11 cellular contexts compared by ENCODE assay signal in the genomic region with DNA sequence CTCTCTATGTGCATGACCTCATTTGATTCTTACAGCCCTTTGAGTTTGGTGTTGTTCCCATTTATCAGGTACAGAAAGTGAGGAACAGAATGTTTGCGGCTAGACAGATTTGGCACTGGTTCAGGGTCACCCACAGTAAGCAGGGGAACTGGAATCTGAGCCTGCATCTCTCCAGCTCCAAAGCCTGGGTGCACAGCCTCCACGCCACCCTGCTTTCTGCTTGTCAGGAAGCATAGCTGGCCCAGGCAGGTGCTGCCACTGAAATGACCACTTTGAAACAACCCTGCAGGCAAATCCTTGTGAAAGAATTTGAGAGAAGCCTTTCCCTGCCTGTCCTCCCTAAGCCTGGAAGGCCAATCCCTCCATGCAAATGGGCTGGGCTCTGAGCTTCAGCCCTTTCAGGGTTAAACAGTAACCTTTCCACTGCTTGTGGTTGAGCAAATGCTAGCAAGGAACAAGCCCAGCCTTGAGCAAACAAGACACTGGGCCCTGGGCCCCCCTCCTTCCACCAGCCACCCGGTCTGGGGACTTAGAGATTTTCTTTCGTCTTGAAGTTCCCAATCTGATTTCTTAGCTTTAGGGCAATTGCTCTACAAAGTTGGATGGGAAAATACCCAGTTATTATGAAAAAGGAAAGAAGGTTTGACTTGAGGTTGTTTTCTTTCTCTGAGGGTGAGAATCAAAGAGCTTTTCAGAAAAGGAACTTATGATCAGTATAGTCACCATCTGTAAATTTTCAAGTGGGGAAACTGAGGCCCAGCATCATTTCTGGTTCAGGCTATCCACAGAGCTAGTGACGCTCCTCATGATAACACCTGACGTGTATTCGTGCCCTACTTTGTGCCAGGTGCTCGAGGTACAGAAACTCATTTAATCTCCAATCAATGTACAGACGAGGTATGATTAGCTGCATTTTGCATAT. TPM values are rescaled to one million over a fixed set of nuclear protein-coding genes. Genes with fewer than 3 reads are reported as not detected.
DNase-seq lines count a peak whose midpoint lies in the region; ATAC-seq and TF ChIP-seq lines count a peak whose summit lies in the region.
"Had no signal": no experiment of that assay in that cellular context is flagged by ENCODE, and none has a peak within 500 bp of the region (broad histone marks: within the 10 kb centered on the region; RNA-seq: fewer than 3 reads in every experiment).

No MANE protein-coding gene starts in this region.

- no peak overlapping the region; the same call in 1 of the 2 replicates for H3K14ac ChIP-seq in H9 (ENCODE audit: insufficient read depth, low read length)

- CTCF ChIA-PET in PC-9 (lab: Charles Lee), result interaction anchor here (0.7 to 1.0 kb wide), 4 partner anchors 14 to 53 kb away, joined by 4 to 5 read pairs (median 4); a partner anchor contains a TSS

- no peak overlapping the region for H2BK120ac ChIP-seq in H9 (ENCODE audit: low read depth, low read length, poor library complexity, severe bottlenecking)

- peaks cover 72% of the 10 kb centered on the region for H3F3A ChIP-seq in PC-9 (ENCODE audit: insufficient read depth, low read depth)

- no peak overlapping the region for H4K5ac ChIP-seq in H9 (ENCODE audit: insufficient read length, low read depth, low read length)

- H4K91ac ChIP-seq in H9 (ENCODE audit: insufficient read length, low read depth, low read length), result no peak overlapping the region

- H3K27ac ChIP-seq in H9 (ENCODE audit: insufficient read length, low read depth, low read length) (no peak overlapping the region), PC-9 (peak overlapping the region; percentile 84)
- H3K27ac ChIP-seq: SK-N-MC had no signal

- H2BK15ac ChIP-seq in H9 (ENCODE audit: low read depth, low read length), result no peak overlapping the region

- no peaks in the 10 kb centered on the region; the same call in 1 of the 2 replicates for H3K27me3 Mint-ChIP-seq in H9 (ENCODE audit: low read depth)
- peaks cover 98% of the 10 kb centered on the region for H3K27me3 Mint-ChIP-seq in stimulated activated naive CD8-positive, alpha-beta T cell treated with anti-CD3 and anti-CD28 coated beads, Interleukin-15, amount 100 ng/mL, for 72 hours

- no peak overlapping the region for H3K4ac ChIP-seq in H9 (ENCODE audit: low read depth, low read length)

- no peaks in the 10 kb centered on the region for H3K79me1 ChIP-seq in H9 (ENCODE audit: insufficient read depth, low read depth, low read length, poor library complexity, severe bottlenecking)

- H2AFZ ChIP-seq in H9 (ENCODE audit: low read length), result no peak overlapping the region
- H2AFZ ChIP-seq in PC-9, result no peak overlapping the region

- H3K4me2 ChIP-seq in H9 (ENCODE audit: insufficient read depth, insufficient read length, low read length), result no peak overlapping the region
- peak overlapping the region; percentile 74 for H3K4me2 ChIP-seq in PC-9

- H3K4me1 ChIP-seq in H9 (ENCODE audit: insufficient read depth, low read length) (no peaks in the 10 kb centered on the region), PC-9 (replicated peaks; ENCODE audit: insufficient read depth) (peaks cover 98% of the 10 kb centered on the region)

- no peak overlapping the region for H4K8ac ChIP-seq in H9 (replicated peaks; ENCODE audit: insufficient read length, low read depth, low read length)

- H3K9me3 Mint-ChIP-seq in H9, result no peaks in the 10 kb centered on the region
- H3K9me3 Mint-ChIP-seq in stimulated activated naive CD8-positive, alpha-beta T cell treated with anti-CD3 and anti-CD28 coated beads, Interleukin-15, amount 100 ng/mL, for 72 hours, result no peaks in the 10 kb centered on the region
- H3K9me3 Mint-ChIP-seq: CD4-positive, CD25-positive, alpha-beta regulatory T cell had no signal

- H3K9ac ChIP-seq in H9 (ENCODE audit: extremely low read depth, insufficient read length, low read length), result no peak overlapping the region

- no CpG with 5 or more reads among the region's 9 CpGs for WGBS in H9 (ENCODE audit: extremely low coverage, insufficient read length, low lambda C conversion rate)

- peak overlapping the region; percentile 38; the same call in 1 of the 2 replicates for H3K4me3 ChIP-seq in PC-9
- H3K4me3 ChIP-seq: SK-N-MC had no signal

- no peak overlapping the region for H3K27ac Mint-ChIP-seq in H9
- no peak overlapping the region for H3K27ac Mint-ChIP-seq in stimulated activated naive CD8-positive, alpha-beta T cell treated with anti-CD3 and anti-CD28 coated beads, Interleukin-15, amount 100 ng/mL, for 72 hours
- H3K27ac Mint-ChIP-seq: CD4-positive, CD25-positive, alpha-beta regulatory T cell had no signal

- in situ Hi-C loops in Caki2 (cut with HindIII; ENCODE audit: low pct_unique_long_range_greater_than_20kb, low sequenced_read_pairs), result no loop called here

- H3K79me2 ChIP-seq in H9 (ENCODE audit: insufficient read depth, low read length) (no peaks in the 10 kb centered on the region), PC-9 (ENCODE audit: low read depth) (peaks cover 97% of the 10 kb centered on the region)

- H3K4me1 Mint-ChIP-seq in H9, result peaks cover 16 to 27% of the 10 kb centered on the region in 2 experiments
- no peaks in the 10 kb centered on the region for H3K4me1 Mint-ChIP-seq in stimulated activated naive CD8-positive, alpha-beta T cell treated with anti-CD3 and anti-CD28 coated beads, Interleukin-15, amount 100 ng/mL, for 72 hours
- H3K4me1 Mint-ChIP-seq: CD4-positive, CD25-positive, alpha-beta regulatory T cell had no signal

- H3K27me3 ChIP-seq in H9 (ENCODE audit: insufficient read depth, low read length) (no peaks in the 10 kb centered on the region), PC-9 (ENCODE audit: insufficient read depth, low read depth) (no peaks in the 10 kb centered on the region)

- TF ChIP-seq CTCF in H9 (conservative IDR thresholded peaks at IDR 0.05) (no peak), PC-9 (conservative IDR thresholded peaks at IDR 0.05) (no peak)

- POLR2A ChIA-PET in PC-9 (lab: Charles Lee; ENCODE audit: unreplicated experiment), result interaction anchor here (0.7 to 1.5 kb wide), 7 partner anchors 11 to 41 kb away, joined by 3 to 10 read pairs (median 8); a partner anchor contains a TSS

- no peak overlapping the region for H3T11ph ChIP-seq in H9 (ENCODE audit: low read length)

- H2BK5ac ChIP-seq in H9 (ENCODE audit: insufficient read length, low read length), result no peak overlapping the region

- H3K56ac ChIP-seq in H9 (ENCODE audit: insufficient read length, low read depth, low read length), result no peak overlapping the region

- H3K4me3 Mint-ChIP-seq in H9, result no peak overlapping the region
- H3K4me3 Mint-ChIP-seq in stimulated activated naive CD8-positive, alpha-beta T cell treated with anti-CD3 and anti-CD28 coated beads, Interleukin-15, amount 100 ng/mL, for 72 hours, result no peak overlapping the region
- H3K4me3 Mint-ChIP-seq: CD4-positive, CD25-positive, alpha-beta regulatory T cell had no signal

- peaks cover 48% of the 10 kb centered on the region for H3K36me3 ChIP-seq in PC-9 (ENCODE audit: low read depth)

- no peaks in the 10 kb centered on the region for H3K36me3 Mint-ChIP-seq in H9 (ENCODE audit: insufficient read depth in 1 of 3, low read depth in 3 of 3)
- H3K36me3 Mint-ChIP-seq: CD4-positive, CD25-positive, alpha-beta regulatory T cell had no signal

- no peak overlapping the region for H3K23ac ChIP-seq in H9 (ENCODE audit: insufficient read length, low read depth, low read length)

- H2BK20ac ChIP-seq in H9 (ENCODE audit: low read depth, low read length, poor library complexity, severe bottlenecking), result no peak overlapping the region

- H2AK5ac ChIP-seq in H9 (ENCODE audit: insufficient read length, low read length), result no peak overlapping the region

- no peaks in the 10 kb centered on the region for H4K20me1 ChIP-seq in H9 (ENCODE audit: control insufficient read depth, insufficient read depth, insufficient read length)
- H4K20me1 ChIP-seq in PC-9 (ENCODE audit: insufficient read depth), result no peaks in the 10 kb centered on the region

- DNase-seq in Caki2 (ENCODE audit: low read depth) (peak; percentile 70), H9 (peak; percentile 34), PC-9 (peak; percentile 92 to 100), left colon (peak; percentile 77 to 88), inferior parietal cortex (ENCODE audit: extremely low spot score) (no peak), NCI-H510A treated with DMSO at 0.1 percent for 48 hours (lab: John Stamatoyannopoulos, UW) (no peak), left ventricle myocardium superior (no peak)
- no peak for DNase-seq in stimulated activated naive CD8-positive, alpha-beta T cell treated with anti-CD3 and anti-CD28 coated beads, Interleukin-15, amount 100 ng/mL, for 72 hours
- DNase-seq: CD4-positive, CD25-positive, alpha-beta regulatory T cell had no signal

- no peaks in the 10 kb centered on the region for H3K23me2 ChIP-seq in H9 (ENCODE audit: insufficient read length, low read depth, low read length, poor library complexity, severe bottlenecking)

- H3K9me2 ChIP-seq in PC-9 (ENCODE audit: insufficient read depth), result no peaks in the 10 kb centered on the region

- BruUV-seq in PC-9 (replicated peaks; lab: Mats Ljungman, UMichigan), result no TSS peak

- ATAC-seq in left colon, result peak; percentile 78
- no peak for ATAC-seq in stimulated activated naive CD8-positive, alpha-beta T cell treated with anti-CD3 and anti-CD28 coated beads, Interleukin-15, amount 100 ng/mL, for 72 hours
- ATAC-seq in left ventricle myocardium superior, result no peak

- no peak overlapping the region for H2BK12ac ChIP-seq in H9 (ENCODE audit: insufficient read length, low read depth, low read length)

- intact Hi-C loops in PC-9 (cut with micrococcal nuclease; ENCODE audit: unreplicated experiment), result loop anchor here (1.0 to 2.0 kb wide), 7 partner anchors 8 to 70 kb away; a partner anchor contains a TSS
- intact Hi-C loops in left colon (cut with DNase I, micrococcal nuclease), result no loop called here
- intact Hi-C loops in left ventricle myocardium superior (cut with micrococcal nuclease), result no loop called here

- H3K18ac ChIP-seq in H9 (ENCODE audit: insufficient read length, low read depth, low read length), result no peak overlapping the region

- H3K9me3 ChIP-seq in H9 (ENCODE audit: control insufficient read depth, low read depth, low read length), result no peaks in the 10 kb centered on the region
- no peaks in the 10 kb centered on the region for H3K9me3 ChIP-seq in PC-9 (ENCODE audit: insufficient read depth, low read depth)

RNA-seq across cellular contexts. Expression of a gene that starts 19.4 kb away (rescaled TPM):
- not detected in 2 replicates for total RNA-seq in Caki2 (2014; rRNA removed; shearing (Covaris generic); ENCODE audit: low replicate concordance)
- total RNA-seq in H9 (2021) (not detected in 2 replicates), PC-9 (2021) (85.7 and 118 TPM in 2 replicates), left colon (100 to 1,000 TPM; 226 to 394 TPM), left ventricle myocardium superior (2.7 TPM)
- total RNA-seq: CD4-positive, CD25-positive, alpha-beta regulatory T cell; myocyte had no signal

Comparison
In these comparisons a context has a peak if more than half of its experiments do, and no peak if none do; other contexts are left out.
1. DNase-seq: peak in Caki2 (single experiment), H9 (single experiment), PC-9 (2 of 2) and left colon (2 of 2); none in stimulated activated naive CD8-positive, alpha-beta T cell treated with anti-CD3 and anti-CD28 coated beads, Interleukin-15, amount 100 ng/mL, for 72 hours (0 of 2), inferior parietal cortex (single experiment), NCI-H510A treated with DMSO at 0.1 percent for 48 hours (single experiment) and left ventricle myocardium superior (single experiment).
2. RNA of a gene that starts 19.4 kb away (total RNA-seq): 226 to 394 TPM in left colon and 85.7 to 118 TPM in PC-9; 2.7 TPM in left ventricle myocardium superior (single experiment), not detected in Caki2 and not detected in H9; every median in the first group is over 10 times any median in the second.